1 cellular context compared by ENCODE assay signal in the genomic region with DNA sequence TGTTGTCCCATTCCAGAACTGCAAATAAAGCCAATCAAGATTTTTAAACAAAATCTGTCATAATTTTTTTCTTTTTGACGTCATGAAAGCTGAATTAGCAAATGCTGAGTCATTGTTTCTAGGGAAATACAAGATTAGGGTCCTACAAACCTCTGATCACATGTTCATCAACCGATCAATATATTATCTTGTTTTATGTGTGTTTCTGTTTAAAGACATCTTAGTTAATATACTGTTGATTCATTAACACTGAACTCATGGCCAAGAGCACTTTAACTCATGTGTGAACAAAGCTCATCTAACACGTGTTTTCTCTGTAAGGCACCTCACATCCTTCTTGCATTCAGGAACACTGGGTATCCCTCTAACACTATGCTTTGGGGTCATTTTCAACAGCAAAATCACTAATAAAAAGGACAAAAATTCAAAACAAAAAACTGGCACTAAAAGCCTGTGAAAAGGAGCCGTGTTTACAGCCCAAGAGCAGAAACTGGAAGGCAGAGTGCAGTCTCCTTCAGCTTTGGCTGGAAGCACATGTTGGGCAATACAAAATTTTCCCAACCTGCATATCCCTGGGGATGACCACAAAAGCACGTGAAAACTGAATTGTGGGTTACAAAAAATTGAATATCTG.
TF ChIP-seq lines count a peak whose summit lies in the region.

No MANE protein-coding gene starts in this region.

TF ChIP-seq in GM23338, 12 proteins besides CTCF, POLR2A, EP300 and RAD21 (continued from another document):
- TF ChIP-seq, protein P1, sequence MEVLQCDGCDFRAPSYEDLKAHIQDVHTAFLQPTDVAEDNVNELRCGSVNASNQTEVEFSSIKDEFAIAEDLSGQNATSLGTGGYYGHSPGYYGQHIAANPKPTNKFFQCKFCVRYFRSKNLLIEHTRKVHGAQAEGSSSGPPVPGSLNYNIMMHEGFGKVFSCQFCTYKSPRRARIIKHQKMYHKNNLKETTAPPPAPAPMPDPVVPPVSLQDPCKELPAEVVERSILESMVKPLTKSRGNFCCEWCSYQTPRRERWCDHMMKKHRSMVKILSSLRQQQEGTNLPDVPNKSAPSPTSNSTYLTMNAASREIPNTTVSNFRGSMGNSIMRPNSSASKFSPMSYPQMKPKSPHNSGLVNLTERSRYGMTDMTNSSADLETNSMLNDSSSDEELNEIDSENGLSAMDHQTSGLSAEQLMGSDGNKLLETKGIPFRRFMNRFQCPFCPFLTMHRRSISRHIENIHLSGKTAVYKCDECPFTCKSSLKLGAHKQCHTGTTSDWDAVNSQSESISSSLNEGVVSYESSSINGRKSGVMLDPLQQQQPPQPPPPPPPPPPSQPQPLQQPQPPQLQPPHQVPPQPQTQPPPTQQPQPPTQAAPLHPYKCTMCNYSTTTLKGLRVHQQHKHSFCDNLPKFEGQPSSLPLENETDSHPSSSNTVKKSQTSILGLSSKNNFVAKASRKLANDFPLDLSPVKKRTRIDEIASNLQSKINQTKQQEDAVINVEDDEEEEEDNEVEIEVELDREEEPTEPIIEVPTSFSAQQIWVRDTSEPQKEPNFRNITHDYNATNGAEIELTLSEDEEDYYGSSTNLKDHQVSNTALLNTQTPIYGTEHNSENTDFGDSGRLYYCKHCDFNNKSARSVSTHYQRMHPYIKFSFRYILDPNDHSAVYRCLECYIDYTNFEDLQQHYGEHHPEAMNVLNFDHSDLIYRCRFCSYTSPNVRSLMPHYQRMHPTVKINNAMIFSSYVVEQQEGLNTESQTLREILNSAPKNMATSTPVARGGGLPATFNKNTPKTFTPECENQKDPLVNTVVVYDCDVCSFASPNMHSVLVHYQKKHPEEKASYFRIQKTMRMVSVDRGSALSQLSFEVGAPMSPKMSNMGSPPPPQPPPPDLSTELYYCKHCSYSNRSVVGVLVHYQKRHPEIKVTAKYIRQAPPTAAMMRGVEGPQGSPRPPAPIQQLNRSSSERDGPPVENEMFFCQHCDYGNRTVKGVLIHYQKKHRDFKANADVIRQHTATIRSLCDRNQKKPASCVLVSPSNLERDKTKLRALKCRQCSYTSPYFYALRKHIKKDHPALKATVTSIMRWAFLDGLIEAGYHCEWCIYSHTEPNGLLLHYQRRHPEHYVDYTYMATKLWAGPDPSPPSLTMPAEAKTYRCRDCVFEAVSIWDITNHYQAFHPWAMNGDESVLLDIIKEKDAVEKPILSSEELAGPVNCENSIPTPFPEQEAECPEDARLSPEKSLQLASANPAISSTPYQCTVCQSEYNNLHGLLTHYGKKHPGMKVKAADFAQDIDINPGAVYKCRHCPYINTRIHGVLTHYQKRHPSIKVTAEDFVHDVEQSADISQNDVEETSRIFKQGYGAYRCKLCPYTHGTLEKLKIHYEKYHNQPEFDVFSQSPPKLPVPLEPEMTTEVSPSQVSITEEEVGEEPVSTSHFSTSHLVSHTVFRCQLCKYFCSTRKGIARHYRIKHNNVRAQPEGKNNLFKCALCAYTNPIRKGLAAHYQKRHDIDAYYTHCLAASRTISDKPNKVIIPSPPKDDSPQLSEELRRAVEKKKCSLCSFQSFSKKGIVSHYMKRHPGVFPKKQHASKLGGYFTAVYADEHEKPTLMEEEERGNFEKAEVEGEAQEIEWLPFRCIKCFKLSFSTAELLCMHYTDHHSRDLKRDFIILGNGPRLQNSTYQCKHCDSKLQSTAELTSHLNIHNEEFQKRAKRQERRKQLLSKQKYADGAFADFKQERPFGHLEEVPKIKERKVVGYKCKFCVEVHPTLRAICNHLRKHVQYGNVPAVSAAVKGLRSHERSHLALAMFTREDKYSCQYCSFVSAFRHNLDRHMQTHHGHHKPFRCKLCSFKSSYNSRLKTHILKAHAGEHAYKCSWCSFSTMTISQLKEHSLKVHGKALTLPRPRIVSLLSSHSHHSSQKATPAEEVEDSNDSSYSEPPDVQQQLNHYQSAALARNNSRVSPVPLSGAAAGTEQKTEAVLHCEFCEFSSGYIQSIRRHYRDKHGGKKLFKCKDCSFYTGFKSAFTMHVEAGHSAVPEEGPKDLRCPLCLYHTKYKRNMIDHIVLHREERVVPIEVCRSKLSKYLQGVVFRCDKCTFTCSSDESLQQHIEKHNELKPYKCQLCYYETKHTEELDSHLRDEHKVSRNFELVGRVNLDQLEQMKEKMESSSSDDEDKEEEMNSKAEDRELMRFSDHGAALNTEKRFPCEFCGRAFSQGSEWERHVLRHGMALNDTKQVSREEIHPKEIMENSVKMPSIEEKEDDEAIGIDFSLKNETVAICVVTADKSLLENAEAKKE (CRISPR knock-in tag; IDR thresholded peaks at IDR 0.05) = no peak
- TF ChIP-seq ZNF331 (CRISPR knock-in tag; IDR thresholded peaks at IDR 0.05; ENCODE audit: low read depth) = no peak
- no peak for TF ChIP-seq CREB1 (CRISPR knock-in tag; IDR thresholded peaks at IDR 0.05; ENCODE audit: low read depth)
- TF ChIP-seq EZH2phosphoT487 (IDR thresholded peaks at IDR 0.05; ENCODE audit: unreplicated experiment) = no peak
- no peak for TF ChIP-seq STAT1 (IDR thresholded peaks at IDR 0.05; ENCODE audit: unreplicated experiment)
- TF ChIP-seq, protein P2, sequence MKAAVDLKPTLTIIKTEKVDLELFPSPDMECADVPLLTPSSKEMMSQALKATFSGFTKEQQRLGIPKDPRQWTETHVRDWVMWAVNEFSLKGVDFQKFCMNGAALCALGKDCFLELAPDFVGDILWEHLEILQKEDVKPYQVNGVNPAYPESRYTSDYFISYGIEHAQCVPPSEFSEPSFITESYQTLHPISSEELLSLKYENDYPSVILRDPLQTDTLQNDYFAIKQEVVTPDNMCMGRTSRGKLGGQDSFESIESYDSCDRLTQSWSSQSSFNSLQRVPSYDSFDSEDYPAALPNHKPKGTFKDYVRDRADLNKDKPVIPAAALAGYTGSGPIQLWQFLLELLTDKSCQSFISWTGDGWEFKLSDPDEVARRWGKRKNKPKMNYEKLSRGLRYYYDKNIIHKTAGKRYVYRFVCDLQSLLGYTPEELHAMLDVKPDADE (IDR thresholded peaks at IDR 0.05) = no peak
- TF ChIP-seq, protein P3, sequence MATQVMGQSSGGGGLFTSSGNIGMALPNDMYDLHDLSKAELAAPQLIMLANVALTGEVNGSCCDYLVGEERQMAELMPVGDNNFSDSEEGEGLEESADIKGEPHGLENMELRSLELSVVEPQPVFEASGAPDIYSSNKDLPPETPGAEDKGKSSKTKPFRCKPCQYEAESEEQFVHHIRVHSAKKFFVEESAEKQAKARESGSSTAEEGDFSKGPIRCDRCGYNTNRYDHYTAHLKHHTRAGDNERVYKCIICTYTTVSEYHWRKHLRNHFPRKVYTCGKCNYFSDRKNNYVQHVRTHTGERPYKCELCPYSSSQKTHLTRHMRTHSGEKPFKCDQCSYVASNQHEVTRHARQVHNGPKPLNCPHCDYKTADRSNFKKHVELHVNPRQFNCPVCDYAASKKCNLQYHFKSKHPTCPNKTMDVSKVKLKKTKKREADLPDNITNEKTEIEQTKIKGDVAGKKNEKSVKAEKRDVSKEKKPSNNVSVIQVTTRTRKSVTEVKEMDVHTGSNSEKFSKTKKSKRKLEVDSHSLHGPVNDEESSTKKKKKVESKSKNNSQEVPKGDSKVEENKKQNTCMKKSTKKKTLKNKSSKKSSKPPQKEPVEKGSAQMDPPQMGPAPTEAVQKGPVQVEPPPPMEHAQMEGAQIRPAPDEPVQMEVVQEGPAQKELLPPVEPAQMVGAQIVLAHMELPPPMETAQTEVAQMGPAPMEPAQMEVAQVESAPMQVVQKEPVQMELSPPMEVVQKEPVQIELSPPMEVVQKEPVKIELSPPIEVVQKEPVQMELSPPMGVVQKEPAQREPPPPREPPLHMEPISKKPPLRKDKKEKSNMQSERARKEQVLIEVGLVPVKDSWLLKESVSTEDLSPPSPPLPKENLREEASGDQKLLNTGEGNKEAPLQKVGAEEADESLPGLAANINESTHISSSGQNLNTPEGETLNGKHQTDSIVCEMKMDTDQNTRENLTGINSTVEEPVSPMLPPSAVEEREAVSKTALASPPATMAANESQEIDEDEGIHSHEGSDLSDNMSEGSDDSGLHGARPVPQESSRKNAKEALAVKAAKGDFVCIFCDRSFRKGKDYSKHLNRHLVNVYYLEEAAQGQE (IDR thresholded peaks at IDR 0.05; ENCODE audit: unreplicated experiment) = no peak
- TF ChIP-seq POLR2AphosphoS5 (IDR thresholded peaks at IDR 0.05; ENCODE audit: low read depth) = no peak
- TF ChIP-seq JUNB (IDR thresholded peaks at IDR 0.05; ENCODE audit: unreplicated experiment) = no peak
- no peak for TF ChIP-seq EZH2 (IDR thresholded peaks at IDR 0.05; ENCODE audit: low read depth, unreplicated experiment)
